Comparison of ENCODE assay signal across 8 cellular contexts in genomic region chr15:89335289-89336041, GRCh38. TPM values are rescaled to one million over a fixed set of nuclear protein-coding genes. Genes with fewer than 3 reads are reported as not detected.
DNase-seq lines count a peak whose midpoint lies in the region; ATAC-seq and TF ChIP-seq lines count a peak whose summit lies in the region.

No MANE protein-coding gene starts in this region.

- H4K8ac ChIP-seq in IMR-90 (ENCODE audit: low read depth in 2 of 2, low read length in 2 of 2), result no peak overlapping the region

- no peak for TF ChIP-seq POLR2A in IMR-90 (IDR thresholded peaks at IDR 0.05; ENCODE audit: low read depth, low read length)

- no peak for ATAC-seq in IMR-90 (ENCODE audit: low read depth)
- peak; percentile 32 for ATAC-seq in stimulated activated memory B cell treated with anti-CD40 and anti-IgM and Interleukin-4, amounts not matched to agents 10 μg/mL and 1 μg/mL and 100 μg/mL, for 72 hours
- no peak for ATAC-seq in HG02970 (IDR thresholded peaks at IDR 0.05; ENCODE audit: low FRiP score, unreplicated experiment)
- ATAC-seq in GM21529 (IDR thresholded peaks at IDR 0.05; ENCODE audit: unreplicated experiment), result no peak

- H3K4me1 ChIP-seq in IMR-90 (ENCODE audit: control insufficient read depth, insufficient read depth, low read length), result peaks cover 11% of the 10 kb centered on the region; the same call in 1 of the 2 replicates

- H3K9me1 ChIP-seq in IMR-90 (ENCODE audit: insufficient read depth, low read length), result peaks cover 6% of the 10 kb centered on the region; the same call in 1 of the 2 replicates

- H3K27ac ChIP-seq in IMR-90 (ENCODE audit: insufficient read depth, low read length), result no peak overlapping the region

- no peaks in the 10 kb centered on the region for H3K9me3 Mint-ChIP-seq in activated naive CD8-positive, alpha-beta T cell (ENCODE audit: low read depth)
- H3K9me3 Mint-ChIP-seq in stimulated activated memory B cell treated with anti-CD40 and anti-IgM and Interleukin-4, amounts not matched to agents 10 μg/mL and 1 μg/mL and 100 μg/mL, for 72 hours, result no peaks in the 10 kb centered on the region

- H3K9ac ChIP-seq in IMR-90 (ENCODE audit: low read depth, low read length), result no peak overlapping the region; the same call in 1 of the 2 replicates

- H3K14ac ChIP-seq in IMR-90 (replicated peaks; ENCODE audit: low read depth, low read length), result no peak overlapping the region

- peak; percentile 15 for DNase-seq in activated gamma-delta T cell (lab: John Stamatoyannopoulos, UW)
- no peak for DNase-seq in activated gamma-delta T cell treated with Interleukin-2 at 50 U/mL for 16 hours
- DNase-seq in IMR-90, result no peak

- CTCF ChIA-PET in IMR-90 (lab: Yijun Ruan, JAX), result interaction anchor here (1.3 to 1.6 kb wide), 2 partner anchors 23 to 129 kb away, joined by 5 to 6 read pairs; no protein-coding TSS in a partner anchor

- no peak for TF ChIP-seq CTCF in IMR-90 (conservative IDR thresholded peaks at IDR 0.05; ENCODE audit: low read depth, low read length)

- peaks cover 20 to 32% of the 10 kb centered on the region in 2 experiments; a peak in 3 of 4 replicates for H3K79me1 ChIP-seq in IMR-90 (ENCODE audit: low read depth in 1 of 2, low read length in 2 of 2)

- H3K4me2 ChIP-seq in IMR-90 (ENCODE audit: low read depth, low read length), result peak overlapping the region; percentile 54

- H3K27me3 Mint-ChIP-seq in activated naive CD8-positive, alpha-beta T cell, result no peaks in the 10 kb centered on the region
- no peaks in the 10 kb centered on the region for H3K27me3 Mint-ChIP-seq in stimulated activated memory B cell treated with anti-CD40 and anti-IgM and Interleukin-4, amounts not matched to agents 10 μg/mL and 1 μg/mL and 100 μg/mL, for 72 hours

- dilution Hi-C loops in IMR-90 (cut with HindIII; ENCODE audit: low sequenced_read_pairs, unreplicated experiment), result no loop called here

- H3K4me3 Mint-ChIP-seq in activated naive CD8-positive, alpha-beta T cell, result peak overlapping the region; percentile 83
- H3K4me3 Mint-ChIP-seq in stimulated activated memory B cell treated with anti-CD40 and anti-IgM and Interleukin-4, amounts not matched to agents 10 μg/mL and 1 μg/mL and 100 μg/mL, for 72 hours, result peak overlapping the region; percentile 83

- no peak overlapping the region for H4K91ac ChIP-seq in IMR-90 (ENCODE audit: insufficient read depth, low read depth, low read length)

- H3K27me3 ChIP-seq in IMR-90 (ENCODE audit: control insufficient read depth, insufficient read depth, low read length), result peaks cover 6% of the 10 kb centered on the region

- POLR2A ChIA-PET in IMR-90 (lab: Charles Lee; ENCODE audit: unreplicated experiment), result interaction anchor here (0.6 kb wide), 1 partner anchor 423 kb away, joined by 3 read pairs; no protein-coding TSS in a partner anchor

- H2AFZ ChIP-seq in IMR-90 (replicated peaks; ENCODE audit: low read length, poor library complexity), result peak overlapping the region; percentile 96

- peak overlapping the region; percentile 43 for H2AK9ac ChIP-seq in IMR-90 (replicated peaks; ENCODE audit: low read depth, low read length, poor library complexity)

- intact Hi-C loops in IMR-90 (cut with micrococcal nuclease), result loop anchor here (1.0 kb wide), 1 partner anchor 128 kb away; no protein-coding TSS in a partner anchor

- no peaks in the 10 kb centered on the region for H3K9me3 ChIP-seq in IMR-90 (ENCODE audit: control insufficient read depth, insufficient read depth, low read length)
- H3K9me3 ChIP-seq in iPS-18c (ENCODE audit: control insufficient read depth, insufficient read depth, low read length), result no peaks in the 10 kb centered on the region

- no peak for TF ChIP-seq RAD21 in IMR-90 (IDR thresholded peaks at IDR 0.05; ENCODE audit: low read length)

- peaks cover 7% of the 10 kb centered on the region for H3K36me3 Mint-ChIP-seq in activated naive CD8-positive, alpha-beta T cell
- H3K36me3 Mint-ChIP-seq in stimulated activated memory B cell treated with anti-CD40 and anti-IgM and Interleukin-4, amounts not matched to agents 10 μg/mL and 1 μg/mL and 100 μg/mL, for 72 hours, result peaks cover 19% of the 10 kb centered on the region

- no peak overlapping the region for H2AK5ac ChIP-seq in IMR-90 (ENCODE audit: low read depth, low read length)

- no peak overlapping the region for H2BK15ac ChIP-seq in IMR-90 (ENCODE audit: low read depth, low read length)

- H2BK5ac ChIP-seq in IMR-90 (ENCODE audit: low read depth, low read length, poor library complexity, severe bottlenecking), result no peak overlapping the region

- H2BK20ac ChIP-seq in IMR-90 (ENCODE audit: low read depth, low read length), result no peak overlapping the region

- H3K4me1 Mint-ChIP-seq in activated naive CD8-positive, alpha-beta T cell (ENCODE audit: low read depth), result peaks cover 42% of the 10 kb centered on the region
- H3K4me1 Mint-ChIP-seq in stimulated activated memory B cell treated with anti-CD40 and anti-IgM and Interleukin-4, amounts not matched to agents 10 μg/mL and 1 μg/mL and 100 μg/mL, for 72 hours, result peaks cover 44% of the 10 kb centered on the region

- H4K20me1 ChIP-seq in IMR-90 (ENCODE audit: insufficient read depth, low read length), result peaks cover 33% of the 10 kb centered on the region

- H3K4ac ChIP-seq in IMR-90 (ENCODE audit: low read depth, low read length), result no peak overlapping the region

- no peak overlapping the region for H3K18ac ChIP-seq in IMR-90 (ENCODE audit: low read depth, low read length)

- in situ Hi-C loops in IMR-90 (cut with MboI; ENCODE audit: low sequenced_read_pairs), result no loop called here

- no peak overlapping the region for H2BK120ac ChIP-seq in IMR-90 (ENCODE audit: low read depth, low read length)

- H3K36me3 ChIP-seq in IMR-90 (ENCODE audit: control insufficient read depth, insufficient read depth, low read length), result peaks cover 15% of the 10 kb centered on the region

- WGBS in IMR-90 (ENCODE audit: extremely low coverage in 2 of 2, insufficient read length in 1 of 2), 2 experiments, result 3% methylated on average over 8 of the region's 41 CpGs; no CpG with 5 or more reads in 1 of the 2 experiments

- no peak overlapping the region for H3K56ac ChIP-seq in IMR-90 (ENCODE audit: extremely low read depth, insufficient read depth, low read length)

- no TSS peak for BruUV-seq in IMR-90 (replicated peaks; lab: Mats Ljungman, UMichigan)

- H3K27ac Mint-ChIP-seq in activated naive CD8-positive, alpha-beta T cell, result peak overlapping the region; percentile 96
- H3K27ac Mint-ChIP-seq in stimulated activated memory B cell treated with anti-CD40 and anti-IgM and Interleukin-4, amounts not matched to agents 10 μg/mL and 1 μg/mL and 100 μg/mL, for 72 hours, result peak overlapping the region; percentile 86

- no peak overlapping the region for H4K5ac ChIP-seq in IMR-90 (ENCODE audit: low read depth, low read length)

- peak overlapping the region; percentile 29 for H3K4me3 ChIP-seq in IMR-90 (ENCODE audit: insufficient read depth, low read depth, low read length)
- peak overlapping the region; percentile 63 for H3K4me3 ChIP-seq in iPS-18c (ENCODE audit: insufficient read depth, low read depth, low read length)

- no peak overlapping the region for H3K23ac ChIP-seq in IMR-90 (ENCODE audit: low read depth, low read length)

TF ChIP-seq in IMR-90, 13 proteins besides CTCF, POLR2A, EP300 and RAD21:
- TF ChIP-seq MAZ (IDR thresholded peaks at IDR 0.05; ENCODE audit: borderline replicate concordance, low read depth, low read length), result no peak
- TF ChIP-seq USF2 (IDR thresholded peaks at IDR 0.05; ENCODE audit: low read depth, low read length), result no peak
- TF ChIP-seq FOS (IDR thresholded peaks at IDR 0.05; ENCODE audit: low read depth, low read length), result no peak
- no peak for TF ChIP-seq CEBPB (IDR thresholded peaks at IDR 0.05; ENCODE audit: low read depth, low read length)
- TF ChIP-seq CHD1 (IDR thresholded peaks at IDR 0.05; ENCODE audit: low read depth, low read length), result no peak
- TF ChIP-seq MAFK (IDR thresholded peaks at IDR 0.05; ENCODE audit: low read depth, low read length), result no peak
- TF ChIP-seq NFE2L2 (IDR thresholded peaks at IDR 0.05; ENCODE audit: low read depth, low read length), result no peak
- no peak for TF ChIP-seq BHLHE40 (IDR thresholded peaks at IDR 0.05; ENCODE audit: low read depth, low read length)
- no peak for TF ChIP-seq RFX5 (IDR thresholded peaks at IDR 0.05; ENCODE audit: low read depth, low read length)
- no peak for TF ChIP-seq MXI1 (IDR thresholded peaks at IDR 0.05; ENCODE audit: borderline replicate concordance, low read depth, low read length)
- TF ChIP-seq SMC3 (IDR thresholded peaks at IDR 0.05; ENCODE audit: low read depth, low read length), result no peak
- TF ChIP-seq ELK1 (IDR thresholded peaks at IDR 0.05; ENCODE audit: borderline replicate concordance, low read depth, low read length), result no peak
- TF ChIP-seq RCOR1 (IDR thresholded peaks at IDR 0.05; ENCODE audit: insufficient replicate concordance, low read length), result no peak

RNA-seq across cellular contexts. Expression of gene POLG, which starts 0.8 kb away (rescaled TPM):
- 18.3 and 19.9 TPM in 2 replicates for total RNA-seq in IMR-90 (2012; rRNA removed)
- polyA plus RNA-seq in IMR-90 (2012; rRNA removed), result 30.3 and 30.6 TPM in 2 replicates
- 19.3 and 22.4 TPM in 2 replicates for polyA plus RNA-seq in IMR-90 (2012; cell fraction: cytosol; rRNA removed)
- polyA plus RNA-seq in IMR-90 (2012; cell fraction: nucleus; rRNA removed; ENCODE audit: low replicate concordance), result 164 and 186 TPM in 2 replicates
